Comparison of ENCODE assay signal across 12 cellular contexts in the genomic region with DNA sequence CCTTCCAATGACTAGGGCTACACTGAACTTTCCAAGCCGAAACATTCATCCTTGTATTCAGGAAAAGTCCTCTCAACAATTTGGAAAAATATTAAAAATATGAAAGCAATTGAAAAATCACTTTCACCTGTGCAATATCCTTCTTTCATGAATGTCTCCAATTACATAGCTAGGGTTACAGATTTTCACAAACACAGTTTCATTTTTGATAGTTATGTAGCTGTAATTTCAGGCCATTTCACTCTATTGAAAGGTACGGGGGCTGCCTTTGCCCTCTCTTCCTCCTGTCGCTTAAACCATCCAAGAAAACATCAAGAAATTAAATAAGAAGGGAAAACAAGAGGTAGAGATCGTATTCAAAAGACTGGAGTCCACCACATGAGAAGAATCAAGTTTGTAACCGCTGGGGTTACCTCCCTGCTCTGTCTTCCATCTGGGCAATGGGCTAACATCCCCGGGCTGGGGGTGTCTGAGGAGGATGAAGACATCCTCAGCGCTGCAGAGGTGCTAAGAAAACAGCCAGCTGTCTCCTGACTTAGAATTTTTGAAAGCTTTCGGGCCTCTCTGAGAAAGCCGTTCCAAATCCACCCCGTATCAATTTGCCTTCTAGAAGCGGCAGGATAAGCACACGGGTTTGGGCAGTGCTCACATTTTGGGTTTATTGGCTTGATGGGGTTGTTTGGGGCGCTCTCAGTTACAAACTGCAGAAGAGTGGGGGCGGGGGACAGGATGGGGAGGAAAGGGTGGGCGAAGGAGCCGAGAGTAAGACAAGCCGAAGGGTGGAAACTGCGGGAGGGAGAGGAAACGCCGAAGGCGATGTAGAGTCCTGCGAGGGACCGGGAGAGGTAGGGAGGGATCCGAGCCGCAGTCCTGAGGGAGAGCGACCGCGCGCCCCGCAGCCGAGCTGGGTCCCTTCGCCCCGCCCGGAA. TPM values are rescaled to one million over a fixed set of nuclear protein-coding genes. Genes with fewer than 3 reads are reported as not detected.
A peak's percentile ranks its signal among the peaks of the same experiment; 100 is the strongest.
DNase-seq lines count a peak whose midpoint lies in the region; FAIRE-seq and TF ChIP-seq lines count a peak whose summit lies in the region.
"Had no signal": no experiment of that assay in that cellular context is flagged by ENCODE, and none has a peak within 500 bp of the region (broad histone marks: within the 10 kb centered on the region; RNA-seq: fewer than 3 reads in every experiment).

No MANE protein-coding gene starts in this region.

- H3K4me1 Mint-ChIP-seq in Caco-2 (ENCODE audit: low read depth, unreplicated experiment) (no peaks in the 10 kb centered on the region), nephron (peaks cover 20% of the 10 kb centered on the region)

- H4K8ac ChIP-seq in H1 (ENCODE audit: extremely low read depth, insufficient read depth, low read length), result no peak overlapping the region

- DNase-seq in Caco-2 (no peak), H1 (ENCODE audit: low read depth in 1 of 2, low spot score in 2 of 2) (no peak), NCI-H1417 treated with DMSO at 0.1 percent for 48 hours (lab: John Stamatoyannopoulos, UW) (no peak), erythroblast (lab: John Stamatoyannopoulos, UW) (no peak), NCI-H345 (lab: John Stamatoyannopoulos, UW) (no peak)
- DNase-seq: activated naive CD4-positive, alpha-beta T cell treated with Interleukin-2 at 50 U/mL for 16 hours; NCI-H1092 had no signal

- peaks cover 15 to 20% of the 10 kb centered on the region in 2 experiments for H4K20me1 ChIP-seq in H1 (replicated peaks in 1 of 2; ENCODE audit: control insufficient read depth in 1 of 2, insufficient read depth in 2 of 2, low read length in 2 of 2)

- H3K18ac ChIP-seq in H1 (ENCODE audit: extremely low read depth, low read length), result no peak overlapping the region; the same call in 1 of the 2 replicates

- no peak for TF ChIP-seq POLR2A in H1 (IDR thresholded peaks at IDR 0.05; ENCODE audit: control extremely low read depth in 1 of 2, low read depth in 2 of 2, low read length in 2 of 2)
- no peak for TF ChIP-seq POLR2A in erythroblast (IDR thresholded peaks at IDR 0.05; ENCODE audit: low read length)

- H3K9me3 ChIP-seq in Caco-2, result no peaks in the 10 kb centered on the region
- H3K9me3 ChIP-seq in HUES6 (ENCODE audit: control insufficient read depth, insufficient read depth, low read depth, low read length), result no peaks in the 10 kb centered on the region
- no peaks in the 10 kb centered on the region for H3K9me3 ChIP-seq in H1 (ENCODE audit: insufficient read depth in 2 of 2, low read depth in 1 of 2, low read length in 1 of 2)

- H3K4me3 ChIP-seq in Caco-2 (ENCODE audit: low read depth, low read length) (peak overlapping the region; percentile 25), HUES6 (ENCODE audit: low read depth, low read length) (peak overlapping the region; percentile 56), H1 (ENCODE audit: extremely low read depth in 1 of 4, insufficient read depth in 2 of 4, low read depth in 3 of 4, low read length in 4 of 4) (peak overlapping the region in 2 of 4 experiments; percentile 19 to 58; a peak in 5 of 8 replicates)
- H3K4me3 ChIP-seq: GM23248 had no signal

- no peaks in the 10 kb centered on the region for H3K79me2 ChIP-seq in H1 (ENCODE audit: control insufficient read depth in 1 of 2, insufficient read depth in 2 of 2, low read length in 2 of 2)

- H3K4me3 Mint-ChIP-seq in Caco-2 (ENCODE audit: unreplicated experiment), result peak overlapping the region; percentile 67
- H3K4me3 Mint-ChIP-seq in nephron, result peak overlapping the region; percentile 47 to 71 (median 59)

- H3K36me3 ChIP-seq in Caco-2 (ENCODE audit: control insufficient read depth, insufficient read depth, low read length) (no peaks in the 10 kb centered on the region), HUES6 (ENCODE audit: control insufficient read depth, insufficient read depth, low read length) (no peaks in the 10 kb centered on the region), H1 (ENCODE audit: control insufficient read depth in 2 of 4, insufficient read depth in 4 of 4, low read length in 3 of 4) (0 out of 8 replicates have a peak, but pooled peaks cover 0 to 3% (median 0%) of the 10 kb centered on the region in 4 experiments)

- no peak overlapping the region for H3K14ac ChIP-seq in H1 (ENCODE audit: insufficient read length)

- no peak overlapping the region for H3K27ac ChIP-seq in HUES6 (ENCODE audit: low read depth, low read length)
- no peak overlapping the region for H3K27ac ChIP-seq in H1 (ENCODE audit: low read depth, low read length)
- H3K27ac ChIP-seq: GM23248 had no signal

- no peak overlapping the region for H3K23ac ChIP-seq in H1 (ENCODE audit: insufficient read length)

- no peak overlapping the region for H2BK5ac ChIP-seq in H1 (ENCODE audit: low read depth, low read length)

- no peaks in the 10 kb centered on the region for H3K36me3 Mint-ChIP-seq in Caco-2 (ENCODE audit: insufficient read depth, unreplicated experiment)
- H3K36me3 Mint-ChIP-seq in nephron (ENCODE audit: low read depth), result no peaks in the 10 kb centered on the region

- no peaks in the 10 kb centered on the region for H3K9me3 Mint-ChIP-seq in Caco-2 (ENCODE audit: unreplicated experiment)
- H3K9me3 Mint-ChIP-seq in nephron, result peaks cover 9% of the 10 kb centered on the region

- no peak overlapping the region for H4K5ac ChIP-seq in H1 (ENCODE audit: insufficient read length, low read depth, low read length)

- no peak overlapping the region for H3K4ac ChIP-seq in H1 (replicated peaks; ENCODE audit: insufficient read length, low read depth, low read length)

- BruUV-seq in Caco-2 (replicated peaks; lab: Mats Ljungman, UMichigan), result no TSS peak

- POLR2A ChIA-PET in Caco-2 (lab: Charles Lee), result no interaction called here
- POLR2A ChIA-PET in H1 (lab: Charles Lee; ENCODE audit: partially characterized antibody), result interaction anchor here (1.6 to 2.8 kb wide), 2 partner anchors 24 to 28 kb away, joined by 4 to 9 read pairs; a partner anchor contains a TSS

- H3K4me2 ChIP-seq in H1 (ENCODE audit: insufficient read depth in 1 of 2, low read depth in 2 of 2, low read length in 2 of 2), result peak overlapping the region; percentile 46 to 78

- H2AK5ac ChIP-seq in H1 (ENCODE audit: low read depth, low read length), result no peak overlapping the region

- no peak overlapping the region for H2AFZ ChIP-seq in H1 (ENCODE audit: low read length)
- H2AFZ ChIP-seq: GM23248 had no signal

- FAIRE-seq in H1 (lab: Jason Lieb, UNC), result no peak
- FAIRE-seq: islet of Langerhans had no signal

- H3K4me1 ChIP-seq in Caco-2 (peaks cover 18% of the 10 kb centered on the region), HUES6 (ENCODE audit: control insufficient read depth, insufficient read depth, low read length) (peaks cover 53% of the 10 kb centered on the region), H1 (replicated peaks in 1 of 4; ENCODE audit: control insufficient read depth in 3 of 4, insufficient read depth in 4 of 4, low read length in 3 of 4) (peaks cover 10 to 28% (median 11%) of the 10 kb centered on the region in 4 experiments)

- no peak for TF ChIP-seq RAD21 in H1 (IDR thresholded peaks at IDR 0.05 in 1 of 2, conservative IDR thresholded peaks at IDR 0.05 in 1 of 2; ENCODE audit: low read depth in 2 of 2, low read length in 2 of 2)

- CTCF ChIA-PET in Caco-2 (lab: Charles Lee), result interaction anchor here (0.6 to 1.0 kb wide), 3 partner anchors 13 to 148 kb away, joined by 3 to 4 read pairs (median 3); no protein-coding TSS in a partner anchor
- CTCF ChIA-PET in H1 (lab: Charles Lee; ENCODE audit: partially characterized antibody), result interaction anchor here (0.6 to 15.5 kb wide), 8 partner anchors 9 to 365 kb away, joined by 3 to 531 read pairs (median 4); a partner anchor contains a TSS

- intact Hi-C loops in Caco-2 (cut with micrococcal nuclease; ENCODE audit: unreplicated experiment), result loop anchor here (10.0 kb wide), 1 partner anchor 158 kb away; a partner anchor contains a TSS

- H3K79me1 ChIP-seq in H1 (ENCODE audit: low read depth, low read length), result no peaks in the 10 kb centered on the region

- TF ChIP-seq CTCF in Caco-2 (IDR thresholded peaks at IDR 0.05; ENCODE audit: insufficient read depth in 1 of 2, low read depth in 1 of 2, low read length in 1 of 2, severe bottlenecking in 1 of 2, unreplicated experiment in 1 of 2), result no peak
- no peak for TF ChIP-seq CTCF in H1 (IDR thresholded peaks at IDR 0.05; ENCODE audit: control extremely low read depth in 1 of 3, insufficient read depth in 1 of 3, low read depth in 1 of 3, low read length in 3 of 3)
- no peak for TF ChIP-seq CTCF in nephron (IDR thresholded peaks at IDR 0.05; ENCODE audit: unreplicated experiment in 3 of 3)

- no peak overlapping the region for H2BK15ac ChIP-seq in H1 (ENCODE audit: low read length)

- WGBS in H1 (ENCODE audit: extremely low coverage in 1 of 2, insufficient coverage in 1 of 2, insufficient read length in 1 of 2, insufficient replicate concordance in 2 of 2, low coverage in 1 of 2, low lambda C conversion rate in 2 of 2, missing lambda C conversion rate in 1 of 2), 2 experiments, result 6% methylated on average over 14 of the region's 34 CpGs; no CpG with 5 or more reads in 1 of the 2 experiments

- H3K27ac Mint-ChIP-seq in Caco-2 (ENCODE audit: unreplicated experiment), result no peak overlapping the region
- H3K27ac Mint-ChIP-seq in nephron, result no peak overlapping the region

- no peak overlapping the region for H4K91ac ChIP-seq in H1 (replicated peaks; ENCODE audit: insufficient read length, low read length)

- H3K27me3 ChIP-seq in Caco-2 (replicated peaks; ENCODE audit: control insufficient read depth, insufficient read depth, low read length) (peaks cover 6% of the 10 kb centered on the region), HUES6 (ENCODE audit: control insufficient read depth, insufficient read depth, low read length) (peaks cover 100% of the 10 kb centered on the region), H1 (replicated peaks in 1 of 4; ENCODE audit: control insufficient read depth in 3 of 4, extremely low read depth in 1 of 4, insufficient read depth in 3 of 4, low read length in 3 of 4) (peaks cover 79 to 97% (median 92%) of the 10 kb centered on the region in 4 experiments)

- no peak overlapping the region for H3K9ac ChIP-seq in HUES6 (ENCODE audit: low read length)
- no peak overlapping the region for H3K9ac ChIP-seq in H1 (replicated peaks in 1 of 4; ENCODE audit: extremely low read depth in 1 of 4, low read depth in 3 of 4, low read length in 3 of 4)
- H3K9ac ChIP-seq: GM23248 had no signal

- H3K27me3 Mint-ChIP-seq in Caco-2 (ENCODE audit: insufficient read depth, unreplicated experiment) (peaks cover 38% of the 10 kb centered on the region), nephron (ENCODE audit: low read depth) (peaks cover 99% of the 10 kb centered on the region)

- no peak overlapping the region for H2BK120ac ChIP-seq in H1 (replicated peaks; ENCODE audit: low read depth, low read length)

- no peak overlapping the region for H3K56ac ChIP-seq in H1 (replicated peaks; ENCODE audit: insufficient read length, low read depth, low read length)

- no peak overlapping the region for H2BK12ac ChIP-seq in H1 (ENCODE audit: low read depth, low read length)

- TF ChIP-seq EP300 in H1 (IDR thresholded peaks at IDR 0.05; ENCODE audit: borderline replicate concordance in 1 of 2, low read depth in 2 of 2, low read length in 2 of 2), result no peak

- H2BK20ac ChIP-seq in H1 (ENCODE audit: low read length), result no peak overlapping the region

- peaks cover 2% of the 10 kb centered on the region; the same call in 1 of the 2 replicates for H3K23me2 ChIP-seq in H1 (ENCODE audit: low read depth, low read length)

RNA-seq across cellular contexts. Expression of a gene that starts 24.3 kb away (rescaled TPM):
- total RNA-seq in Caco-2 (2022), result not detected in 2 replicates
- not detected in 2 replicates for total RNA-seq in H1 (2021; fragmentation: NEBNext Ultra II Directional; extraction: Animal tissue kit (Norgen Biotek cat#: 25700))
- polyA plus RNA-seq in H1 (2011; rRNA removed), result 0.09 TPM in 1 of 2 replicates, not detected in the other
- not detected for polyA plus RNA-seq in H1 (2011; cell fraction: cytosol; rRNA removed)
- polyA plus RNA-seq in H1 (2011; cell fraction: nucleus; rRNA removed), result not detected
- not detected in 4 replicates for polyA plus RNA-seq in H1 (2012, experiment 1 of 2)
- not detected for polyA plus RNA-seq in H1 (2012, experiment 2 of 2)
- 0.02 TPM for polyA plus RNA-seq in H1 (2013, experiment 1 of 2)
- polyA plus RNA-seq in H1 (2013, experiment 2 of 2), result not detected
- not detected in 2 replicates for polyA minus RNA-seq in H1 (2011; rRNA and poly(A)+ RNA removed)
- polyA minus RNA-seq in H1 (2011; cell fraction: cytosol; rRNA and poly(A)+ RNA removed), result not detected
- not detected for polyA minus RNA-seq in H1 (2011; cell fraction: nucleus; rRNA and poly(A)+ RNA removed)
- total RNA-seq: GM23248, pulmonary artery endothelial cell had no signal
- polyA plus RNA-seq: GM23248 had no signal

RNA-seq across cellular contexts. Expression of a gene that starts 34.9 kb away (rescaled TPM):
- not detected in 2 replicates for total RNA-seq in Caco-2 (2022)
- total RNA-seq in H1 (2021; fragmentation: NEBNext Ultra II Directional; extraction: Animal tissue kit (Norgen Biotek cat#: 25700)), result not detected in 2 replicates
- not detected in 2 replicates for polyA plus RNA-seq in H1 (2011; rRNA removed)
- not detected for polyA plus RNA-seq in H1 (2011; cell fraction: cytosol; rRNA removed)
- not detected for polyA plus RNA-seq in H1 (2011; cell fraction: nucleus; rRNA removed)
- not detected in 4 replicates for polyA plus RNA-seq in H1 (2012, experiment 1 of 2)
- polyA plus RNA-seq in H1 (2012, experiment 2 of 2), result not detected
- not detected for polyA plus RNA-seq in H1 (2013, experiment 1 of 2)
- not detected for polyA plus RNA-seq in H1 (2013, experiment 2 of 2)
- not detected in 2 replicates for polyA minus RNA-seq in H1 (2011; rRNA and poly(A)+ RNA removed)
- polyA minus RNA-seq in H1 (2011; cell fraction: cytosol; rRNA and poly(A)+ RNA removed), result not detected
- polyA minus RNA-seq in H1 (2011; cell fraction: nucleus; rRNA and poly(A)+ RNA removed), result not detected
- total RNA-seq: GM23248, pulmonary artery endothelial cell had no signal
- polyA plus RNA-seq: GM23248 had no signal
